ENCODE assay signal across 13 cellular contexts in the genomic region with DNA sequence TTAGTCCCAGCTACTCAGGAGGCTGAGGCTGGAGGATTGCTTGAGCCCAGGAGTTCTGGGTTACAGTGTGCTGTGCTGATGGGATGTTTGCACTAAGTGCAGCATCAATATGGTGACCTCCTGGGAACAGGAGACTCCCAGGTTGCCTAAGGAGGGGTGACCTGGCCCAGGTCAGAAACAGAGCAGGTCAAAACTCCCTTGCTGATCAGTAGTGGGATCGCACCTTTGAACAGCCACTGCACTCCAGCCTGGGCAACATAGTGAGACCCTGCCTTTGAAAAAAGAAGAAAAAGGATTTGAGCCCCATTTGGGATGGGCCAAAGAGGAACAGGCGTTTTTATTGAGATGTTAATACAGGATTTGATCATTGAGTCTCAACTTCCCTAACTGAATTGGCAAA. TPM values are rescaled to one million over a fixed set of nuclear protein-coding genes. Genes with fewer than 3 reads are reported as not detected.
DNase-seq lines count a peak whose midpoint lies in the region; ATAC-seq and TF ChIP-seq lines count a peak whose summit lies in the region.
"Had no signal": no experiment of that assay in that cellular context is flagged by ENCODE, and none has a peak within 500 bp of the region (broad histone marks: within the 10 kb centered on the region; RNA-seq: fewer than 3 reads in every experiment).

No MANE protein-coding gene starts in this region.

- H3K9me3 Mint-ChIP-seq in activated CD4-positive, alpha-beta T cell treated with anti-CD3 and anti-CD28 coated beads, Interleukin-2, amount 10 ng/mL, durations not matched to agents 24 days and 14 days = no peaks in the 10 kb centered on the region
- no peaks in the 10 kb centered on the region for H3K9me3 Mint-ChIP-seq in activated CD4-positive, alpha-beta T cell treated with anti-CD3 and anti-CD28 coated beads, Interleukin-2, amount 10 ng/mL, durations not matched to agents 7 days and 5 days
- H3K9me3 Mint-ChIP-seq in chondrocyte (ENCODE audit: low read depth) = no peaks in the 10 kb centered on the region
- no peaks in the 10 kb centered on the region for H3K9me3 Mint-ChIP-seq in stimulated activated naive B cell treated with anti-CD40 and anti-IgM and Interleukin-4, amounts not matched to agents 10 μg/mL and 1 μg/mL and 100 μg/mL, for 72 hours
- no peaks in the 10 kb centered on the region for H3K9me3 Mint-ChIP-seq in activated T-helper 2 cell treated with anti-CD3 and anti-CD28 coated beads, Interferon-gamma antibody, Interleukin-2, Interleukin-4, amounts not matched to agents 10 μg/mL and 5 μg/mL and 100 μg/mL, durations not matched to agents 14 hours and 24 hours and 36 hours
- no peaks in the 10 kb centered on the region for H3K9me3 Mint-ChIP-seq in CD4-positive, alpha-beta memory T cell

- H3K27ac ChIP-seq in CD4-positive, alpha-beta memory T cell (ENCODE audit: low read depth, low read length) = no peak overlapping the region
- H3K27ac ChIP-seq: BLaER1 had no signal

- no peak overlapping the region for H3K4me3 ChIP-seq in CD4-positive, alpha-beta memory T cell (ENCODE audit: low read length in 2 of 2)
- H3K4me3 ChIP-seq: BLaER1 had no signal

- peaks cover 58% of the 10 kb centered on the region for H3K36me3 ChIP-seq in CD4-positive, alpha-beta memory T cell (ENCODE audit: insufficient read depth, low read length)

- no peak for ATAC-seq in T-helper 17 cell
- no peak for ATAC-seq in stimulated activated naive B cell treated with anti-CD40 and anti-IgM and Interleukin-4, amounts not matched to agents 10 μg/mL and 1 μg/mL and 100 μg/mL, for 72 hours (replicated peaks)

- H3K36me3 Mint-ChIP-seq in activated CD4-positive, alpha-beta T cell treated with anti-CD3 and anti-CD28 coated beads, Interleukin-2, amount 10 ng/mL, durations not matched to agents 24 days and 14 days (ENCODE audit: low read depth) = peaks cover 60% of the 10 kb centered on the region
- H3K36me3 Mint-ChIP-seq in activated CD4-positive, alpha-beta T cell treated with anti-CD3 and anti-CD28 coated beads, Interleukin-2, amount 10 ng/mL, durations not matched to agents 7 days and 5 days (ENCODE audit: low read depth) = peaks cover 58% of the 10 kb centered on the region
- H3K36me3 Mint-ChIP-seq in T-helper 17 cell (ENCODE audit: low read depth) (peaks cover 4% of the 10 kb centered on the region), chondrocyte (ENCODE audit: low read depth) (peaks cover 44% of the 10 kb centered on the region)
- H3K36me3 Mint-ChIP-seq in stimulated activated naive B cell treated with anti-CD40 and anti-IgM and Interleukin-4, amounts not matched to agents 10 μg/mL and 1 μg/mL and 100 μg/mL, for 72 hours = peaks cover 28 to 42% of the 10 kb centered on the region in 2 donors
- peaks cover 63% of the 10 kb centered on the region for H3K36me3 Mint-ChIP-seq in activated T-helper 2 cell treated with anti-CD3 and anti-CD28 coated beads, Interferon-gamma antibody, Interleukin-2, Interleukin-4, amounts not matched to agents 10 μg/mL and 5 μg/mL and 100 μg/mL, durations not matched to agents 14 hours and 24 hours and 36 hours (ENCODE audit: low read depth)
- H3K36me3 Mint-ChIP-seq in CD4-positive, alpha-beta memory T cell = peaks cover 42 to 62% of the 10 kb centered on the region in 2 donors

- TF ChIP-seq CTCF in chondrocyte (IDR thresholded peaks at IDR 0.05) = no peak

- intact Hi-C loops in activated CD4-positive, alpha-beta T cell treated with anti-CD3 and anti-CD28 coated beads, Interleukin-2, amount 10 ng/mL, durations not matched to agents 24 days and 14 days (cut with micrococcal nuclease) = no loop called here
- intact Hi-C loops in activated T-helper 2 cell treated with anti-CD3 and anti-CD28 coated beads, Interferon-gamma antibody, Interleukin-2, Interleukin-4, amounts not matched to agents 10 μg/mL and 5 μg/mL and 100 μg/mL, durations not matched to agents 14 hours and 24 hours and 36 hours (cut with micrococcal nuclease) = no loop called here
- intact Hi-C loops in CD4-positive, alpha-beta memory T cell (cut with micrococcal nuclease) = no loop called here

- CTCF ChIA-PET in activated CD4-positive, alpha-beta T cell treated with anti-CD3 and anti-CD28 coated beads, Interleukin-2, amount 10 ng/mL, durations not matched to agents 7 days and 5 days (lab: Charles Lee) = interaction anchor here (0.6 kb wide), 1 partner anchor 471 kb away, joined by 3 read pairs; no protein-coding TSS in a partner anchor
- CTCF ChIA-PET in CD4-positive, alpha-beta memory T cell (lab: Charles Lee; ENCODE audit: partially characterized antibody) = no interaction called here

- no peaks in the 10 kb centered on the region for H3K9me3 ChIP-seq in T-helper 17 cell (ENCODE audit: control insufficient read depth, low read length, poor library complexity, severe bottlenecking)
- no peaks in the 10 kb centered on the region for H3K9me3 ChIP-seq in CD4-positive, alpha-beta memory T cell (ENCODE audit: control insufficient read depth in 1 of 2, low read length in 2 of 2)
- H3K9me3 ChIP-seq: BLaER1 had no signal

- H3K4me3 Mint-ChIP-seq in activated CD4-positive, alpha-beta T cell treated with anti-CD3 and anti-CD28 coated beads, Interleukin-2, amount 10 ng/mL, durations not matched to agents 24 days and 14 days = no peak overlapping the region
- no peak overlapping the region for H3K4me3 Mint-ChIP-seq in activated CD4-positive, alpha-beta T cell treated with anti-CD3 and anti-CD28 coated beads, Interleukin-2, amount 10 ng/mL, durations not matched to agents 7 days and 5 days
- H3K4me3 Mint-ChIP-seq in T-helper 17 cell (no peak overlapping the region), chondrocyte (ENCODE audit: unreplicated experiment) (no peak overlapping the region)
- no peak overlapping the region for H3K4me3 Mint-ChIP-seq in stimulated activated naive B cell treated with anti-CD40 and anti-IgM and Interleukin-4, amounts not matched to agents 10 μg/mL and 1 μg/mL and 100 μg/mL, for 72 hours
- no peak overlapping the region for H3K4me3 Mint-ChIP-seq in activated T-helper 2 cell treated with anti-CD3 and anti-CD28 coated beads, Interferon-gamma antibody, Interleukin-2, Interleukin-4, amounts not matched to agents 10 μg/mL and 5 μg/mL and 100 μg/mL, durations not matched to agents 14 hours and 24 hours and 36 hours (ENCODE audit: low read depth)
- no peak overlapping the region for H3K4me3 Mint-ChIP-seq in CD4-positive, alpha-beta memory T cell

- H3K4me1 ChIP-seq in CD4-positive, alpha-beta memory T cell (ENCODE audit: insufficient read depth, low read length) = no peaks in the 10 kb centered on the region

- POLR2A ChIA-PET in activated CD4-positive, alpha-beta T cell treated with anti-CD3 and anti-CD28 coated beads, Interleukin-2, amount 10 ng/mL, durations not matched to agents 7 days and 5 days (lab: Charles Lee) = no interaction called here
- POLR2A ChIA-PET in CD4-positive, alpha-beta memory T cell (lab: Charles Lee; ENCODE audit: partially characterized antibody) = no interaction called here

- no peaks in the 10 kb centered on the region for H3K27me3 ChIP-seq in CD4-positive, alpha-beta memory T cell (ENCODE audit: insufficient read depth, low read length)
- H3K27me3 ChIP-seq: BLaER1 had no signal

- peak; percentile 47 for DNase-seq in activated CD4-positive, alpha-beta T cell treated with anti-CD3 and anti-CD28 coated beads, Interleukin-2, amount 10 ng/mL, durations not matched to agents 24 days and 14 days
- DNase-seq in activated CD4-positive, alpha-beta T cell treated with anti-CD3 and anti-CD28 coated beads, Interleukin-2, amount 10 ng/mL, durations not matched to agents 7 days and 5 days = no peak
- DNase-seq in T-helper 17 cell (no peak), chondrocyte (ENCODE audit: low spot score) (no peak), NCI-H748 treated with DMSO at 0.1 percent for 48 hours (lab: John Stamatoyannopoulos, UW) (no peak)
- DNase-seq in stimulated activated naive B cell treated with anti-CD40 and anti-IgM and Interleukin-4, amounts not matched to agents 10 μg/mL and 1 μg/mL and 100 μg/mL, for 72 hours = no peak
- DNase-seq in activated T-helper 2 cell treated with anti-CD3 and anti-CD28 coated beads, Interferon-gamma antibody, Interleukin-2, Interleukin-4, amounts not matched to agents 10 μg/mL and 5 μg/mL and 100 μg/mL, durations not matched to agents 14 hours and 24 hours and 36 hours (ENCODE audit: low spot score) = no peak
- no peak for DNase-seq in CD4-positive, alpha-beta memory T cell
- DNase-seq: 8988T, AML-193, DMS53, HCEC 1CT had no signal

- no peaks in the 10 kb centered on the region for H3K27me3 Mint-ChIP-seq in activated CD4-positive, alpha-beta T cell treated with anti-CD3 and anti-CD28 coated beads, Interleukin-2, amount 10 ng/mL, durations not matched to agents 24 days and 14 days
- no peaks in the 10 kb centered on the region for H3K27me3 Mint-ChIP-seq in activated CD4-positive, alpha-beta T cell treated with anti-CD3 and anti-CD28 coated beads, Interleukin-2, amount 10 ng/mL, durations not matched to agents 7 days and 5 days
- H3K27me3 Mint-ChIP-seq in T-helper 17 cell (no peaks in the 10 kb centered on the region), chondrocyte (ENCODE audit: low read depth) (no peaks in the 10 kb centered on the region)
- H3K27me3 Mint-ChIP-seq in stimulated activated naive B cell treated with anti-CD40 and anti-IgM and Interleukin-4, amounts not matched to agents 10 μg/mL and 1 μg/mL and 100 μg/mL, for 72 hours = no peaks in the 10 kb centered on the region
- H3K27me3 Mint-ChIP-seq in activated T-helper 2 cell treated with anti-CD3 and anti-CD28 coated beads, Interferon-gamma antibody, Interleukin-2, Interleukin-4, amounts not matched to agents 10 μg/mL and 5 μg/mL and 100 μg/mL, durations not matched to agents 14 hours and 24 hours and 36 hours (ENCODE audit: low read depth) = no peaks in the 10 kb centered on the region
- no peaks in the 10 kb centered on the region for H3K27me3 Mint-ChIP-seq in CD4-positive, alpha-beta memory T cell

- H3K27ac Mint-ChIP-seq in activated CD4-positive, alpha-beta T cell treated with anti-CD3 and anti-CD28 coated beads, Interleukin-2, amount 10 ng/mL, durations not matched to agents 24 days and 14 days = no peak overlapping the region
- no peak overlapping the region for H3K27ac Mint-ChIP-seq in activated CD4-positive, alpha-beta T cell treated with anti-CD3 and anti-CD28 coated beads, Interleukin-2, amount 10 ng/mL, durations not matched to agents 7 days and 5 days
- H3K27ac Mint-ChIP-seq in T-helper 17 cell (peak overlapping the region; percentile 34), chondrocyte (ENCODE audit: unreplicated experiment) (peak overlapping the region; percentile 65)
- peak overlapping the region; percentile 14 for H3K27ac Mint-ChIP-seq in stimulated activated naive B cell treated with anti-CD40 and anti-IgM and Interleukin-4, amounts not matched to agents 10 μg/mL and 1 μg/mL and 100 μg/mL, for 72 hours
- no peak overlapping the region for H3K27ac Mint-ChIP-seq in activated T-helper 2 cell treated with anti-CD3 and anti-CD28 coated beads, Interferon-gamma antibody, Interleukin-2, Interleukin-4, amounts not matched to agents 10 μg/mL and 5 μg/mL and 100 μg/mL, durations not matched to agents 14 hours and 24 hours and 36 hours
- H3K27ac Mint-ChIP-seq in CD4-positive, alpha-beta memory T cell = peak overlapping the region in 1 of 7 donors; percentile 29

- H3K4me1 Mint-ChIP-seq in activated CD4-positive, alpha-beta T cell treated with anti-CD3 and anti-CD28 coated beads, Interleukin-2, amount 10 ng/mL, durations not matched to agents 24 days and 14 days = no peaks in the 10 kb centered on the region
- H3K4me1 Mint-ChIP-seq in activated CD4-positive, alpha-beta T cell treated with anti-CD3 and anti-CD28 coated beads, Interleukin-2, amount 10 ng/mL, durations not matched to agents 7 days and 5 days = no peaks in the 10 kb centered on the region
- H3K4me1 Mint-ChIP-seq in T-helper 17 cell (no peaks in the 10 kb centered on the region), chondrocyte (ENCODE audit: low read depth) (peaks cover 22% of the 10 kb centered on the region)
- H3K4me1 Mint-ChIP-seq in stimulated activated naive B cell treated with anti-CD40 and anti-IgM and Interleukin-4, amounts not matched to agents 10 μg/mL and 1 μg/mL and 100 μg/mL, for 72 hours = peaks cover 0 to 2% of the 10 kb centered on the region in 2 donors
- H3K4me1 Mint-ChIP-seq in activated T-helper 2 cell treated with anti-CD3 and anti-CD28 coated beads, Interferon-gamma antibody, Interleukin-2, Interleukin-4, amounts not matched to agents 10 μg/mL and 5 μg/mL and 100 μg/mL, durations not matched to agents 14 hours and 24 hours and 36 hours (ENCODE audit: low read depth) = no peaks in the 10 kb centered on the region
- H3K4me1 Mint-ChIP-seq in CD4-positive, alpha-beta memory T cell = peaks cover 0 to 3% (median 2%) of the 10 kb centered on the region in 4 donors

RNA-seq across cellular contexts. Expression of gene CLUH, which starts 30.6 kb away (rescaled TPM):
- 178 and 193 TPM in 2 replicates for total RNA-seq in activated CD4-positive, alpha-beta T cell treated with anti-CD3 and anti-CD28 coated beads, Interleukin-2, amount 10 ng/mL, durations not matched to agents 24 days and 14 days
- total RNA-seq in activated CD4-positive, alpha-beta T cell treated with anti-CD3 and anti-CD28 coated beads, Interleukin-2, amount 10 ng/mL, durations not matched to agents 7 days and 5 days = 10 to 100 TPM; 44.8 to 55.9 TPM
- total RNA-seq in T-helper 17 cell = 10 to 100 TPM; 55.2 to 68.6 TPM
- total RNA-seq in chondrocyte = 30.8 to 36.6 TPM (median 36.0 TPM) in 3 replicates
- total RNA-seq in activated T-helper 2 cell treated with anti-CD3 and anti-CD28 coated beads, Interferon-gamma antibody, Interleukin-2, Interleukin-4, amounts not matched to agents 10 μg/mL and 5 μg/mL and 100 μg/mL, durations not matched to agents 14 hours and 24 hours and 36 hours = 129 and 130 TPM in 2 replicates
- 10 to 100 TPM; 43.5 to 44.1 TPM for total RNA-seq in CD4-positive, alpha-beta memory T cell
- 10 to 100 TPM in 1 of 2 donors, 1 to 10 TPM in 1; 5.5 to 14.7 TPM for polyA plus RNA-seq in CD4-positive, alpha-beta memory T cell

Comparison
In these comparisons a context has a peak if more than half of its experiments do, and no peak if none do; other contexts are left out.
1. H3K27ac Mint-ChIP-seq: peak in T-helper 17 cell (single experiment), chondrocyte (single experiment) and stimulated activated naive B cell treated with anti-CD40 and anti-IgM and Interleukin-4, amounts not matched to agents 10 μg/mL and 1 μg/mL and 100 μg/mL, for 72 hours (single experiment); none in activated CD4-positive, alpha-beta T cell treated with anti-CD3 and anti-CD28 coated beads, Interleukin-2, amount 10 ng/mL, durations not matched to agents 24 days and 14 days (single experiment), activated CD4-positive, alpha-beta T cell treated with anti-CD3 and anti-CD28 coated beads, Interleukin-2, amount 10 ng/mL, durations not matched to agents 7 days and 5 days (single experiment) and activated T-helper 2 cell treated with anti-CD3 and anti-CD28 coated beads, Interferon-gamma antibody, Interleukin-2, Interleukin-4, amounts not matched to agents 10 μg/mL and 5 μg/mL and 100 μg/mL, durations not matched to agents 14 hours and 24 hours and 36 hours (single experiment).